2 cellular contexts compared by ENCODE assay signal in the genomic region with DNA sequence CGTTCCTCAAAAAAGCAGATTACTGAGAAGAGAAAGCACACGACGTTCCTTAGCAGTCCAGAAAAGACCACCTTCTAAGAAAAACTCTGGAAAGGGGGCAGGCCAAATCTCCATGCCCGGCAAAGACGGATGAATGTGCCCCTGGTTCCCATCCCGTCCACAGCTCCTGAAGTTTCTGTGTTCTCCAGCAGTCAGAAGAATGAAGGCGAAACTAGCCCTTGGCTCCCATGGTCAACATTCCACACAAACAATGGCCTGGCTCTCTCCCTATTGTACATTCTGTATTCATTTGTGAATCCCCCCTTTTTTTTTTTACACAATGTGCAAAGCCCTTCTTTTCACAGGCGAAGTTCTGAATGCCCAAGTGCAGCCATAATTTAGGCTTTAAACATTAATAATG.
TF ChIP-seq lines count a peak whose summit lies in the region.

No MANE protein-coding gene starts in this region.

TF ChIP-seq in SK-N-SH, 30 proteins besides CTCF, POLR2A, EP300 and RAD21 (continued from another document):
- TF ChIP-seq FOXJ3 (CRISPR knock-in tag; IDR thresholded peaks at IDR 0.05), result no peak
- TF ChIP-seq TAF1 (IDR thresholded peaks at IDR 0.05; ENCODE audit: borderline replicate concordance, low read depth, low read length), result no peak

TF ChIP-seq in SK-N-SH treated with all-trans-retinoic acid at 6 μM for 48 hours, 23 proteins besides CTCF, POLR2A, EP300 and RAD21 (continued from another document):
- TF ChIP-seq, protein P1, sequence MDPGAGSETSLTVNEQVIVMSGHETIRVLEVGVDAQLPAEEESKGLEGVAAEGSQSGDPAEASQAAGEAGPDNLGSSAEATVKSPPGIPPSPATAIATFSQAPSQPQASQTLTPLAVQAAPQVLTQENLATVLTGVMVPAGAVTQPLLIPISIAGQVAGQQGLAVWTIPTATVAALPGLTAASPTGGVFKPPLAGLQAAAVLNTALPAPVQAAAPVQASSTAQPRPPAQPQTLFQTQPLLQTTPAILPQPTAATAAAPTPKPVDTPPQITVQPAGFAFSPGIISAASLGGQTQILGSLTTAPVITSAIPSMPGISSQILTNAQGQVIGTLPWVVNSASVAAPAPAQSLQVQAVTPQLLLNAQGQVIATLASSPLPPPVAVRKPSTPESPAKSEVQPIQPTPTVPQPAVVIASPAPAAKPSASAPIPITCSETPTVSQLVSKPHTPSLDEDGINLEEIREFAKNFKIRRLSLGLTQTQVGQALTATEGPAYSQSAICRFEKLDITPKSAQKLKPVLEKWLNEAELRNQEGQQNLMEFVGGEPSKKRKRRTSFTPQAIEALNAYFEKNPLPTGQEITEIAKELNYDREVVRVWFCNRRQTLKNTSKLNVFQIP (CRISPR knock-in tag; IDR thresholded peaks at IDR 0.05; ENCODE audit: borderline replicate concordance, low read depth), result no peak
- TF ChIP-seq GLIS3 (CRISPR knock-in tag; IDR thresholded peaks at IDR 0.05), result no peak
- no peak for TF ChIP-seq ZFP3 (CRISPR knock-in tag; IDR thresholded peaks at IDR 0.05)
- no peak for TF ChIP-seq OSR1 (CRISPR knock-in tag; IDR thresholded peaks at IDR 0.05)
- no peak for TF ChIP-seq ZC3H10 (CRISPR knock-in tag; IDR thresholded peaks at IDR 0.05)
- no peak for TF ChIP-seq ZFP30 (CRISPR knock-in tag; IDR thresholded peaks at IDR 0.05)
- TF ChIP-seq, protein P2, sequence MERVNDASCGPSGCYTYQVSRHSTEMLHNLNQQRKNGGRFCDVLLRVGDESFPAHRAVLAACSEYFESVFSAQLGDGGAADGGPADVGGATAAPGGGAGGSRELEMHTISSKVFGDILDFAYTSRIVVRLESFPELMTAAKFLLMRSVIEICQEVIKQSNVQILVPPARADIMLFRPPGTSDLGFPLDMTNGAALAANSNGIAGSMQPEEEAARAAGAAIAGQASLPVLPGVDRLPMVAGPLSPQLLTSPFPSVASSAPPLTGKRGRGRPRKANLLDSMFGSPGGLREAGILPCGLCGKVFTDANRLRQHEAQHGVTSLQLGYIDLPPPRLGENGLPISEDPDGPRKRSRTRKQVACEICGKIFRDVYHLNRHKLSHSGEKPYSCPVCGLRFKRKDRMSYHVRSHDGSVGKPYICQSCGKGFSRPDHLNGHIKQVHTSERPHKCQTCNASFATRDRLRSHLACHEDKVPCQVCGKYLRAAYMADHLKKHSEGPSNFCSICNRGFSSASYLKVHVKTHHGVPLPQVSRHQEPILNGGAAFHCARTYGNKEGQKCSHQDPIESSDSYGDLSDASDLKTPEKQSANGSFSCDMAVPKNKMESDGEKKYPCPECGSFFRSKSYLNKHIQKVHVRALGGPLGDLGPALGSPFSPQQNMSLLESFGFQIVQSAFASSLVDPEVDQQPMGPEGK (CRISPR knock-in tag; IDR thresholded peaks at IDR 0.05; ENCODE audit: borderline replicate concordance), result no peak
- no peak for TF ChIP-seq SNAI2 (CRISPR knock-in tag; IDR thresholded peaks at IDR 0.05)
- TF ChIP-seq ISL1 (CRISPR knock-in tag; IDR thresholded peaks at IDR 0.05), result no peak
- TF ChIP-seq ZNF565 (CRISPR knock-in tag; conservative IDR thresholded peaks at IDR 0.05; ENCODE audit: low read depth), result no peak
- no peak for TF ChIP-seq RARB (CRISPR knock-in tag; IDR thresholded peaks at IDR 0.05)
- TF ChIP-seq ZNF8 (CRISPR knock-in tag; IDR thresholded peaks at IDR 0.05), result no peak
- no peak for TF ChIP-seq ESRRG (CRISPR knock-in tag; IDR thresholded peaks at IDR 0.05)
- TF ChIP-seq BACH2 (CRISPR knock-in tag; IDR thresholded peaks at IDR 0.05; ENCODE audit: borderline replicate concordance), result no peak
- TF ChIP-seq, protein P3, sequence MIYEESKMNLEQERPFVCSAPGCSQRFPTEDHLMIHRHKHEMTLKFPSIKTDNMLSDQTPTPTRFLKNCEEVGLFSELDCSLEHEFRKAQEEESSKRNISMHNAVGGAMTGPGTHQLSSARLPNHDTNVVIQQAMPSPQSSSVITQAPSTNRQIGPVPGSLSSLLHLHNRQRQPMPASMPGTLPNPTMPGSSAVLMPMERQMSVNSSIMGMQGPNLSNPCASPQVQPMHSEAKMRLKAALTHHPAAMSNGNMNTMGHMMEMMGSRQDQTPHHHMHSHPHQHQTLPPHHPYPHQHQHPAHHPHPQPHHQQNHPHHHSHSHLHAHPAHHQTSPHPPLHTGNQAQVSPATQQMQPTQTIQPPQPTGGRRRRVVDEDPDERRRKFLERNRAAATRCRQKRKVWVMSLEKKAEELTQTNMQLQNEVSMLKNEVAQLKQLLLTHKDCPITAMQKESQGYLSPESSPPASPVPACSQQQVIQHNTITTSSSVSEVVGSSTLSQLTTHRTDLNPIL (CRISPR knock-in tag; IDR thresholded peaks at IDR 0.05; ENCODE audit: low read depth), result no peak
- no peak for TF ChIP-seq TCF4 (CRISPR knock-in tag; IDR thresholded peaks at IDR 0.05; ENCODE audit: borderline replicate concordance)
- no peak for TF ChIP-seq PPARA (CRISPR knock-in tag; IDR thresholded peaks at IDR 0.05; ENCODE audit: borderline replicate concordance)
